In genomic region chr4:143616771-143617170, GRCh38 we compare ENCODE assay signal across 9 cellular contexts.
DNase-seq lines count a peak whose midpoint lies in the region; ATAC-seq and TF ChIP-seq lines count a peak whose summit lies in the region.
"Had no signal": no experiment of that assay in that cellular context is flagged by ENCODE, and none has a peak within 500 bp of the region (broad histone marks: within the 10 kb centered on the region; RNA-seq: fewer than 3 reads in every experiment).

No MANE protein-coding gene starts in this region.

- H3K36me3 ChIP-seq in breast epithelium, result no peaks in the 10 kb centered on the region
- no peaks in the 10 kb centered on the region for H3K36me3 ChIP-seq in ovary

- TF ChIP-seq CTCF in MCF 10A (IDR thresholded peaks at IDR 0.05; ENCODE audit: unreplicated experiment) (no peak), breast epithelium (IDR thresholded peaks at IDR 0.05) (no peak), ovary (IDR thresholded peaks at IDR 0.05) (no peak)

- no peak overlapping the region for H3K27ac ChIP-seq in breast epithelium
- H3K27ac ChIP-seq in ovary, result no peak overlapping the region
- H3K27ac ChIP-seq: SK-N-MC had no signal

- intact Hi-C loops in MCF 10A (cut with micrococcal nuclease), result no loop called here
- intact Hi-C loops in breast epithelium (cut with DNase I; ENCODE audit: low total_unique reads), result no loop called here
- intact Hi-C loops in ovary (cut with DNase I), result no loop called here

- no peak overlapping the region for H3K27ac Mint-ChIP-seq in MCF 10A (ENCODE audit: low read depth, unreplicated experiment)

- POLR2A ChIA-PET in MCF 10A (lab: Yijun Ruan, JAX), result no interaction called here

- H3K9me3 ChIP-seq in breast epithelium, result no peaks in the 10 kb centered on the region
- no peaks in the 10 kb centered on the region for H3K9me3 ChIP-seq in ovary

- no TSS peak for BruUV-seq in MCF 10A (replicated peaks; lab: Mats Ljungman, UMichigan)

- peak; percentile 93 for ATAC-seq in HG02981 (IDR thresholded peaks at IDR 0.05; ENCODE audit: unreplicated experiment)

- no peaks in the 10 kb centered on the region for H3K27me3 ChIP-seq in breast epithelium
- H3K27me3 ChIP-seq in ovary, result no peaks in the 10 kb centered on the region

- H3K4me3 Mint-ChIP-seq in MCF 10A (ENCODE audit: unreplicated experiment), result no peak overlapping the region

- TF ChIP-seq EP300 in ovary (IDR thresholded peaks at IDR 0.05), result no peak

- H3K27me3 Mint-ChIP-seq in MCF 10A (ENCODE audit: insufficient read depth, unreplicated experiment), result peaks cover 93% of the 10 kb centered on the region

- H3K4me3 ChIP-seq in breast epithelium (no peak overlapping the region), ovary (no peak overlapping the region)
- H3K4me3 ChIP-seq: SK-N-MC had no signal

- H3K4me1 Mint-ChIP-seq in MCF 10A (ENCODE audit: insufficient read depth, unreplicated experiment), result no peaks in the 10 kb centered on the region

- H3K9me3 Mint-ChIP-seq in MCF 10A (ENCODE audit: unreplicated experiment), result no peaks in the 10 kb centered on the region

- no peak for TF ChIP-seq POLR2A in breast epithelium (IDR thresholded peaks at IDR 0.05)
- TF ChIP-seq POLR2A in ovary (IDR thresholded peaks at IDR 0.05), result no peak

- WGBS in ovary, 3 donors, result 83 to 87% (median 85%) methylated on average over 8 of the region's 8 CpGs

- H3K4me1 ChIP-seq in breast epithelium (no peaks in the 10 kb centered on the region), ovary (ENCODE audit: insufficient read depth) (no peaks in the 10 kb centered on the region)

- H3K36me3 Mint-ChIP-seq in MCF 10A (ENCODE audit: insufficient read depth, unreplicated experiment), result no peaks in the 10 kb centered on the region

- peak; percentile 75 for DNase-seq in MCF 10A (ENCODE audit: unreplicated experiment)
- DNase-seq in breast epithelium (ENCODE audit: low spot score in 2 of 2), result no peak
- DNase-seq in SW480 (ENCODE audit: low spot score), result peak; percentile 88
- peak; percentile 64 for DNase-seq in stromal cell of bone marrow (ENCODE audit: low read depth)
- no peak for DNase-seq in NCI-H2081 (lab: John Stamatoyannopoulos, UW)
- no peak for DNase-seq in ovary
- DNase-seq in stimulated activated naive CD4-positive, alpha-beta T cell treated with Interleukin-2 at 50 U/mL for 16 hours (lab: John Stamatoyannopoulos, UW), result no peak

- CTCF ChIA-PET in MCF 10A (lab: Yijun Ruan, JAX), result no interaction called here

Comparison
In these comparisons a context has a peak if more than half of its experiments do, and no peak if none do; other contexts are left out.
1. DNase-seq: peak in MCF 10A (single experiment), SW480 (single experiment) and stromal cell of bone marrow (single experiment); none in breast epithelium (0 of 2), NCI-H2081 (0 of 2), ovary (0 of 5) and stimulated activated naive CD4-positive, alpha-beta T cell treated with Interleukin-2 at 50 U/mL for 16 hours (single experiment).